31 cellular contexts compared by ENCODE assay signal in the genomic region with DNA sequence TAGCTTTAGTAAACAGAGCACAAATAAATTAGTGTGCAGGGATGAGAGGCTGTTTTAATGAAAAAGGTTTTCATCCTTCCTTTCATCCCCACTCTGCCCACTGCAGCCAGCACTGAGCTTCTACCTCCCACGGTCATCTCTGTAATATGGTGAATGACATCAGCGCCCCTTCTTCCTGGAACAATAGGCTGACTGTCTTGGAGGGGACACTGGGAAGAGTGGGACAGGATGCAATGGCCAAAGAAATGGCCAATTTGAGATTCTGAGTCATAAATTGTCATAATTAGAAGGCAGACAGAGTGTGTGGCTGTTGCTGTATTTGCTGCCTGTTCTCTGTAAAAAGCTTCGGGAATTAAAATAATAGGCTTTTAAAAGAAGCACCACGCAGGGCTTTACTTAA.
DNase-seq lines count a peak whose midpoint lies in the region; ATAC-seq, FAIRE-seq and TF ChIP-seq lines count a peak whose summit lies in the region.
"Had no signal": no experiment of that assay in that cellular context is flagged by ENCODE, and none has a peak within 500 bp of the region (broad histone marks: within the 10 kb centered on the region; RNA-seq: fewer than 3 reads in every experiment).

No MANE protein-coding gene starts in this region.

- intact Hi-C loops in HepG2 (cut with micrococcal nuclease; ENCODE audit: unreplicated experiment), result no loop called here
- intact Hi-C loops in right lobe of liver (cut with DNase I), result no loop called here

- TF ChIP-seq EP300 in HepG2 (IDR thresholded peaks at IDR 0.05; ENCODE audit: low read depth in 2 of 2, low read length in 2 of 2), result no peak
- TF ChIP-seq EP300 in HepG2 (CRISPR knock-in tag; IDR thresholded peaks at IDR 0.05; ENCODE audit: borderline replicate concordance), result no peak
- no peak for TF ChIP-seq EP300 in neural cell (conservative IDR thresholded peaks at IDR 0.05; ENCODE audit: poor library complexity, severe bottlenecking)

- H3K27me3 ChIP-seq in HepG2 (ENCODE audit: control insufficient read depth in 1 of 2, insufficient read depth in 2 of 2, low read length in 2 of 2) (no peaks in the 10 kb centered on the region), right lobe of liver (no peaks in the 10 kb centered on the region), neural cell (ENCODE audit: insufficient read depth, low read depth, low read length) (no peaks in the 10 kb centered on the region)
- H3K27me3 ChIP-seq: adrenal gland, brain microvascular endothelial cell, neutrophil, thyroid gland had no signal

- H4K20me1 ChIP-seq in HepG2 (ENCODE audit: insufficient read depth, low read length) (no peaks in the 10 kb centered on the region), neural cell (ENCODE audit: insufficient read depth) (no peaks in the 10 kb centered on the region)

- H3K4me3 ChIP-seq in HepG2 (replicated peaks in 1 of 3; ENCODE audit: insufficient read depth in 1 of 3, low read depth in 2 of 3, low read length in 3 of 3) (no peak overlapping the region), right lobe of liver (no peak overlapping the region), neural cell (ENCODE audit: low read length) (no peak overlapping the region)
- H3K4me3 ChIP-seq: adrenal gland, lung, prostate gland, skin epidermis, thyroid gland had no signal

- 34% methylated on average over 4 of the region's 4 CpGs for WGBS in HepG2 (ENCODE audit: low lambda C conversion rate)
- WGBS in right lobe of liver (ENCODE audit: insufficient coverage, low coverage, low lambda C conversion rate, missing lambda C conversion rate), result 95% methylated on average over 4 of the region's 4 CpGs

- CTCF ChIA-PET in HepG2 (lab: Yijun Ruan, JAX; ENCODE audit: low intra/inter-chr PET ratio, low total read pairs), result no interaction called here

- no TSS peak for BruUV-seq in HepG2 (replicated peaks; lab: Mats Ljungman, UMichigan)

- H3K4me1 ChIP-seq in HepG2 (ENCODE audit: insufficient read depth, low read length) (no peaks in the 10 kb centered on the region), right lobe of liver (no peaks in the 10 kb centered on the region)
- H3K4me1 ChIP-seq: adrenal gland, prostate gland, thyroid gland had no signal

- TF ChIP-seq RAD21 in HepG2 (CRISPR knock-in tag; IDR thresholded peaks at IDR 0.05) (no peak), neural cell (conservative IDR thresholded peaks at IDR 0.05) (no peak)

- ATAC-seq in HepG2 (no peak), right lobe of liver (no peak), HG03342 (IDR thresholded peaks at IDR 0.05; ENCODE audit: unreplicated experiment) (no peak), GM21576 (IDR thresholded peaks at IDR 0.05; ENCODE audit: unreplicated experiment) (no peak), HG02798 (IDR thresholded peaks at IDR 0.05; ENCODE audit: poor library complexity, unreplicated experiment) (no peak)
- ATAC-seq: CD8-positive, alpha-beta T cell; stimulated activated naive CD8-positive, alpha-beta T cell treated with anti-CD3 and anti-CD28 coated beads, Interleukin-15, amount 100 ng/mL, for 72 hours had no signal

- H3K9ac ChIP-seq in HepG2 (ENCODE audit: insufficient read depth, low read depth, low read length), result no peak overlapping the region
- H3K9ac ChIP-seq in neural cell (ENCODE audit: low read length), result no peak overlapping the region

- DNase-seq in HepG2 (ENCODE audit: low spot score) (peak; percentile 17), right lobe of liver (no peak), astrocyte of the hippocampus (ENCODE audit: low read depth, low spot score) (peak; percentile 24), urothelium cell line (ENCODE audit: low spot score) (peak; percentile 52)
- DNase-seq: activated CD4-positive, alpha-beta T cell treated with anti-CD3 and anti-CD28 coated beads, Interleukin-2, amount 50 U/mL, for 4 hours; activated naive CD4-positive, alpha-beta T cell treated with anti-CD3 and anti-CD28 coated beads for 36 hours; adrenal gland; AML-193; CD8-positive, alpha-beta T cell; DMS153; Karpas-422; kidney; MV-4-11; NCI-H187; NCI-H2171 treated with DMSO at 0.1 percent for 48 hours; NCI-H526 treated with DMSO at 0.1 percent for 48 hours; stimulated activated CD8-positive, alpha-beta memory T cell treated with anti-CD3 and anti-CD28 coated beads, Interleukin-4, amount 100 ng/mL, for 48 hours; stimulated activated naive CD8-positive, alpha-beta T cell treated with anti-CD3 and anti-CD28 coated beads, Interleukin-15, amount 100 ng/mL, for 72 hours; thyroid gland had no signal

- no peaks in the 10 kb centered on the region for H3F3A ChIP-seq in neural cell (ENCODE audit: insufficient read depth, low read length, poor library complexity, severe bottlenecking)

- no peak for FAIRE-seq in HepG2 (lab: Jason Lieb, UNC)
- FAIRE-seq in urothelium cell line (lab: Jason Lieb, UNC), result no peak
- FAIRE-seq: A204.1, kidney, RCC 7860, TTC549 had no signal

- in situ Hi-C loops in HepG2 (cut with HindIII; ENCODE audit: extremely low pct_ligation_motif_present, low pct_unique_long_range_greater_than_20kb), result no loop called here

- H3K9me2 ChIP-seq in neural cell (ENCODE audit: insufficient read depth, low read length), result no peaks in the 10 kb centered on the region

- TF ChIP-seq CTCF in HepG2 (CRISPR knock-in tag; IDR thresholded peaks at IDR 0.05) (no peak), right lobe of liver (IDR thresholded peaks at IDR 0.05) (no peak), neural cell (IDR thresholded peaks at IDR 0.05; ENCODE audit: poor library complexity, severe bottlenecking) (no peak)

- no peaks in the 10 kb centered on the region for H3K79me2 ChIP-seq in HepG2 (ENCODE audit: insufficient read depth, low read length)
- no peaks in the 10 kb centered on the region for H3K79me2 ChIP-seq in neural cell (replicated peaks; ENCODE audit: insufficient read depth, low read length)

- POLR2A ChIA-PET in HepG2 (lab: Yijun Ruan, JAX), result no interaction called here

- H3K4me2 ChIP-seq in HepG2 (ENCODE audit: low read depth, low read length) (no peak overlapping the region), neural cell (ENCODE audit: low read length) (no peak overlapping the region)

- H3K9me3 ChIP-seq in HepG2 (ENCODE audit: low read length) (no peaks in the 10 kb centered on the region), right lobe of liver (no peaks in the 10 kb centered on the region), neural cell (ENCODE audit: low read length) (no peaks in the 10 kb centered on the region)
- H3K9me3 ChIP-seq: adrenal gland, neutrophil, prostate gland, thyroid gland had no signal

- TF ChIP-seq POLR2A in HepG2 (IDR thresholded peaks at IDR 0.05; ENCODE audit: insufficient read depth in 1 of 2, low read depth in 2 of 2, low read length in 2 of 2) (no peak), right lobe of liver (IDR thresholded peaks at IDR 0.05) (no peak)

- H2AFZ ChIP-seq in HepG2 (ENCODE audit: low read length), result no peak overlapping the region
- no peak overlapping the region for H2AFZ ChIP-seq in neural cell (ENCODE audit: low read depth, low read length)

- H3K27ac ChIP-seq in HepG2 (ENCODE audit: extremely low read length, insufficient read depth, low read length) (no peak overlapping the region), right lobe of liver (no peak overlapping the region), neural cell (ENCODE audit: low read length) (peak overlapping the region; percentile 20)
- H3K27ac ChIP-seq: adrenal gland, brain microvascular endothelial cell, neutrophil, prostate gland, skin epidermis, thyroid gland had no signal

- H3K36me3 ChIP-seq in HepG2 (replicated peaks in 1 of 2; ENCODE audit: control insufficient read depth in 1 of 2, insufficient read depth in 2 of 2, low read length in 2 of 2), result no peaks in the 10 kb centered on the region
- H3K36me3 ChIP-seq in right lobe of liver, result no peaks in the 10 kb centered on the region
- no peaks in the 10 kb centered on the region for H3K36me3 ChIP-seq in neural cell (ENCODE audit: insufficient read depth, low read length)
- H3K36me3 ChIP-seq: adrenal gland, brain microvascular endothelial cell, neutrophil, prostate gland, thyroid gland had no signal

TF ChIP-seq in HepG2, 621 proteins besides CTCF, POLR2A, EP300 and RAD21 (continues in another document):
- TF ChIP-seq ZNF496 (CRISPR knock-in tag; IDR thresholded peaks at IDR 0.05; ENCODE audit: insufficient replicate concordance) (no peak), ZNF143 (CRISPR knock-in tag; IDR thresholded peaks at IDR 0.05) (no peak), SMARCC2 (IDR thresholded peaks at IDR 0.05) (no peak), ZNF737 (CRISPR knock-in tag; IDR thresholded peaks at IDR 0.05; ENCODE audit: borderline replicate concordance) (no peak)
- TF ChIP-seq, protein P1, sequence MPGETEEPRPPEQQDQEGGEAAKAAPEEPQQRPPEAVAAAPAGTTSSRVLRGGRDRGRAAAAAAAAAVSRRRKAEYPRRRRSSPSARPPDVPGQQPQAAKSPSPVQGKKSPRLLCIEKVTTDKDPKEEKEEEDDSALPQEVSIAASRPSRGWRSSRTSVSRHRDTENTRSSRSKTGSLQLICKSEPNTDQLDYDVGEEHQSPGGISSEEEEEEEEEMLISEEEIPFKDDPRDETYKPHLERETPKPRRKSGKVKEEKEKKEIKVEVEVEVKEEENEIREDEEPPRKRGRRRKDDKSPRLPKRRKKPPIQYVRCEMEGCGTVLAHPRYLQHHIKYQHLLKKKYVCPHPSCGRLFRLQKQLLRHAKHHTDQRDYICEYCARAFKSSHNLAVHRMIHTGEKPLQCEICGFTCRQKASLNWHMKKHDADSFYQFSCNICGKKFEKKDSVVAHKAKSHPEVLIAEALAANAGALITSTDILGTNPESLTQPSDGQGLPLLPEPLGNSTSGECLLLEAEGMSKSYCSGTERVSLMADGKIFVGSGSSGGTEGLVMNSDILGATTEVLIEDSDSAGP (CRISPR knock-in tag; IDR thresholded peaks at IDR 0.05; ENCODE audit: borderline replicate concordance), result no peak

TF ChIP-seq in neural cell, 6 proteins besides CTCF, POLR2A, EP300 and RAD21 (continues in another document):
- TF ChIP-seq MXI1 (conservative IDR thresholded peaks at IDR 0.05; ENCODE audit: poor library complexity, severe bottlenecking), result no peak
- TF ChIP-seq POLR2AphosphoS5 (IDR thresholded peaks at IDR 0.05), result no peak
- TF ChIP-seq SMC3 (conservative IDR thresholded peaks at IDR 0.05; ENCODE audit: poor library complexity), result no peak

Comparison
In these comparisons a context has a peak if more than half of its experiments do, and no peak if none do; other contexts are left out.
1. DNase-seq: peak in HepG2 (single experiment), astrocyte of the hippocampus (single experiment) and urothelium cell line (single experiment); none in right lobe of liver (0 of 3).